Comparison of ENCODE assay signal across 4 cellular contexts in the genomic region with DNA sequence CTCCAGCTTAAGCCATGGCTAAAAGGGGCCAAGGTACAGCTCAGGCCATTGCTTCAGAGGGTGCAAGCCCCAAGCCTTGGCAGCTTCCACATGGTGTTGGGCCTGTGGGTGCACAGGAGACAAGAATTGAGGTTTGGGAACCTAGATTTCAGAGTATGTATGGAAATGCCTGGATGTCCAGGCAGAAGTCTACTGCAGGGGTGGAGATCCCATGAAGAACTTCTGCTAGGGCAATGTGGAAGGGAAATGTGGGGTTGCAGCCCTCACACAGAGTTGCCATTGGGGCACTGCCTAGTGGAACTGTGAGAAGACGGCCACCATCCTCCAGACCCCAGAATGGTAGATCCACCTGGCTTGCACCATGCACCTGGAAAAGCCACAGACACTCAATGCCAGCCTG. TPM values are rescaled to one million over a fixed set of nuclear protein-coding genes. Genes with fewer than 3 reads are reported as not detected.
"Had no signal": no experiment of that assay in that cellular context is flagged by ENCODE, and none has a peak within 500 bp of the region (broad histone marks: within the 10 kb centered on the region; RNA-seq: fewer than 3 reads in every experiment).

No MANE protein-coding gene starts in this region.

RNA-seq across cellular contexts. Expression of a gene that starts 8.2 kb away (rescaled TPM):
- polyA plus RNA-seq: IgD-negative memory B cell, K562 had no signal

RNA-seq across cellular contexts. Expression of a gene that starts 25.1 kb away (rescaled TPM):
- total RNA-seq: HT1080, IMR-90, K562 had no signal
- polyA plus RNA-seq: IgD-negative memory B cell, IMR-90, K562 had no signal
